ENCODE assay signal across 1 cellular context in genomic region chr7:139416405-139416804, GRCh38.
TF ChIP-seq lines count a peak whose summit lies in the region.

No MANE protein-coding gene starts in this region.

TF ChIP-seq in IMR-90, 13 proteins besides CTCF, POLR2A, EP300 and RAD21:
- TF ChIP-seq MAFK (IDR thresholded peaks at IDR 0.05; ENCODE audit: low read depth, low read length) (no peak), USF2 (IDR thresholded peaks at IDR 0.05; ENCODE audit: low read depth, low read length) (no peak), FOS (IDR thresholded peaks at IDR 0.05; ENCODE audit: low read depth, low read length) (no peak), CEBPB (IDR thresholded peaks at IDR 0.05; ENCODE audit: low read depth, low read length) (no peak), MAZ (IDR thresholded peaks at IDR 0.05; ENCODE audit: borderline replicate concordance, low read depth, low read length) (no peak), RCOR1 (IDR thresholded peaks at IDR 0.05; ENCODE audit: insufficient replicate concordance, low read length) (no peak), ELK1 (IDR thresholded peaks at IDR 0.05; ENCODE audit: borderline replicate concordance, low read depth, low read length) (no peak), SMC3 (IDR thresholded peaks at IDR 0.05; ENCODE audit: low read depth, low read length) (no peak), BHLHE40 (IDR thresholded peaks at IDR 0.05; ENCODE audit: low read depth, low read length) (no peak), CHD1 (IDR thresholded peaks at IDR 0.05; ENCODE audit: low read depth, low read length) (no peak), RFX5 (IDR thresholded peaks at IDR 0.05; ENCODE audit: low read depth, low read length) (no peak), MXI1 (IDR thresholded peaks at IDR 0.05; ENCODE audit: borderline replicate concordance, low read depth, low read length) (no peak), NFE2L2 (IDR thresholded peaks at IDR 0.05; ENCODE audit: low read depth, low read length) (no peak)
TF ChIP-seq in IMR-90: peak in this region for 0.
